35 cellular contexts compared by ENCODE assay signal in the genomic region with DNA sequence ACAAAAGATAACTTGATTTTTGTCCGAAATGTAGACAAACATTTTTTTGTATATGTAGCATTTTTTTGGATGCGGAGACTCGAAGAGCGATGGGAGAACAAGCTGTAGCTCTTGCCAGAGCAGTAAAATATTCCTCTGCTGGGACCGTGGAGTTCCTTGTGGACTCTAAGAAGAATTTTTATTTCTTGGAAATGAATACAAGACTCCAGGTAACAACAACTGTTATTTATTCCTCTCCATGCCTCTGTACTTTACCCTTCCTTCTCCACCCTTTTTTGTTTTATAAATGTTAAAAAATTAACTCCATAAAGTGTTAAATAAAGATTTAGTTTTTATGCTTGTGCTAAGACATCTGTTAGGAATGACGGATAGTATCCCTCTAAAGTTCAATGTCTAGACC.
"Had no signal": no experiment of that assay in that cellular context is flagged by ENCODE, and none has a peak within 500 bp of the region (broad histone marks: within the 10 kb centered on the region; RNA-seq: fewer than 3 reads in every experiment).

No MANE protein-coding gene starts in this region.

- H3K27me3 Mint-ChIP-seq: activated B cell treated with CpG ODN at 0.5 μM for 24 hours; activated CD4-positive, alpha-beta memory T cell treated with anti-CD3 and anti-CD28 coated beads for 36 hours; activated CD4-positive, alpha-beta T cell treated with anti-CD3 and anti-CD28 coated beads, Interleukin-2, amount 10 ng/mL, durations not matched to agents 24 days and 14 days; activated CD8-positive, alpha-beta T cell treated with anti-CD3 and anti-CD28 coated beads for 36 hours; activated naive CD8-positive, alpha-beta T cell treated with anti-CD3 and anti-CD28 coated beads for 36 hours; activated T-helper 17 cell treated with anti-CD3 and anti-CD28 coated beads, Interleukin-2, amount 50 U/mL, for 72 hours; T-cell; T-helper 17 cell had no signal

- H3K4me1 Mint-ChIP-seq: activated B cell treated with CpG ODN at 0.5 μM for 24 hours; activated CD4-positive, alpha-beta T cell treated with anti-CD3 and anti-CD28 coated beads, Interleukin-2, amount 10 ng/mL, durations not matched to agents 24 days and 14 days; activated naive CD8-positive, alpha-beta T cell treated with anti-CD3 and anti-CD28 coated beads for 36 hours; activated T-helper 17 cell treated with anti-CD3 and anti-CD28 coated beads, Interleukin-2, amount 50 U/mL, for 72 hours; T-cell; T-helper 17 cell had no signal

- H3K36me3 ChIP-seq: adrenal gland, breast epithelium had no signal

- H3K36me3 Mint-ChIP-seq: activated naive CD4-positive, alpha-beta T cell treated with anti-CD3 and anti-CD28 coated beads, Interleukin-2, amount 50 U/mL, for 72 hours had no signal

- H3K9me3 Mint-ChIP-seq: activated B cell treated with CpG ODN at 0.5 μM for 24 hours; activated CD4-positive, alpha-beta memory T cell treated with anti-CD3 and anti-CD28 coated beads for 36 hours; activated CD4-positive, alpha-beta T cell treated with anti-CD3 and anti-CD28 coated beads, Interleukin-2, amount 10 ng/mL, durations not matched to agents 24 days and 14 days; activated CD8-positive, alpha-beta T cell treated with anti-CD3 and anti-CD28 coated beads for 36 hours; activated naive CD4-positive, alpha-beta T cell treated with anti-CD3 and anti-CD28 coated beads for 36 hours; activated naive CD4-positive, alpha-beta T cell treated with anti-CD3 and anti-CD28 coated beads, Interleukin-2, amount 50 U/mL, for 72 hours; activated naive CD8-positive, alpha-beta T cell treated with anti-CD3 and anti-CD28 coated beads for 36 hours; activated T-cell treated with anti-CD3 and anti-CD28 coated beads, Interleukin-2, amount 50 U/mL, for 4 hours; activated T-cell treated with anti-CD3 and anti-CD28 coated beads, Interleukin-2, amount 50 U/mL, for 72 hours; activated T-helper 1 cell treated with anti-CD3 and anti-CD28 coated beads, Interleukin-12 subunit alpha, Interleukin-12 subunit beta, Interleukin-2, Interleukin-4 antibody, amounts not matched to agents 30 ng/mL and 10 ng/mL and 1 ng/mL, durations not matched to agents 14 hours and 24 hours and 36 hours; activated T-helper 17 cell treated with anti-CD3 and anti-CD28 coated beads, Interleukin-2, amount 50 U/mL, for 72 hours; T-cell; T-helper 2 cell treated with Interferon-gamma antibody and Interleukin-4, amounts not matched to agents 5 μg/mL and 100 μg/mL, for 36 hours had no signal

- H3K4me3 Mint-ChIP-seq: activated B cell treated with CpG ODN at 0.5 μM for 24 hours; activated CD4-positive, alpha-beta memory T cell treated with anti-CD3 and anti-CD28 coated beads for 36 hours; activated CD4-positive, alpha-beta T cell treated with anti-CD3 and anti-CD28 coated beads, Interleukin-2, amount 10 ng/mL, durations not matched to agents 24 days and 14 days; activated CD8-positive, alpha-beta T cell treated with anti-CD3 and anti-CD28 coated beads for 36 hours; activated naive CD4-positive, alpha-beta T cell treated with anti-CD3 and anti-CD28 coated beads for 36 hours; activated naive CD8-positive, alpha-beta T cell treated with anti-CD3 and anti-CD28 coated beads for 36 hours; activated T-cell treated with anti-CD3 and anti-CD28 coated beads, Interleukin-2, amount 50 U/mL, for 4 hours; activated T-cell treated with anti-CD3 and anti-CD28 coated beads, Interleukin-2, amount 50 U/mL, for 72 hours; activated T-helper 1 cell treated with anti-CD3 and anti-CD28 coated beads, Interleukin-12 subunit alpha, Interleukin-12 subunit beta, Interleukin-2, Interleukin-4 antibody, amounts not matched to agents 30 ng/mL and 10 ng/mL and 1 ng/mL, durations not matched to agents 14 hours and 24 hours and 36 hours; activated T-helper 17 cell treated with anti-CD3 and anti-CD28 coated beads, Interleukin-2, amount 50 U/mL, for 72 hours; T-cell; T-helper 17 cell; T-helper 2 cell treated with Interferon-gamma antibody and Interleukin-4, amounts not matched to agents 5 μg/mL and 100 μg/mL, for 36 hours had no signal

- H3K9me3 ChIP-seq: adrenal gland, body of pancreas, breast epithelium had no signal

- H3K4me3 ChIP-seq: adrenal gland, body of pancreas, breast epithelium had no signal

- H3K27ac ChIP-seq: adrenal gland, body of pancreas, brain microvascular endothelial cell, breast epithelium, VCaP had no signal

- H3K27ac Mint-ChIP-seq: activated B cell treated with CpG ODN at 0.5 μM for 24 hours; activated CD4-positive, alpha-beta memory T cell treated with anti-CD3 and anti-CD28 coated beads for 36 hours; activated CD4-positive, alpha-beta T cell treated with anti-CD3 and anti-CD28 coated beads, Interleukin-2, amount 10 ng/mL, durations not matched to agents 24 days and 14 days; activated CD8-positive, alpha-beta T cell treated with anti-CD3 and anti-CD28 coated beads for 36 hours; activated naive CD4-positive, alpha-beta T cell treated with anti-CD3 and anti-CD28 coated beads for 36 hours; activated naive CD4-positive, alpha-beta T cell treated with anti-CD3 and anti-CD28 coated beads, Interleukin-2, amount 50 U/mL, for 72 hours; activated naive CD8-positive, alpha-beta T cell treated with anti-CD3 and anti-CD28 coated beads for 36 hours; activated T-cell treated with anti-CD3 and anti-CD28 coated beads, Interleukin-2, amount 50 U/mL, for 72 hours; activated T-helper 1 cell treated with anti-CD3 and anti-CD28 coated beads, Interleukin-12 subunit alpha, Interleukin-12 subunit beta, Interleukin-2, Interleukin-4 antibody, amounts not matched to agents 30 ng/mL and 10 ng/mL and 1 ng/mL, durations not matched to agents 14 hours and 24 hours and 36 hours; activated T-helper 17 cell treated with anti-CD3 and anti-CD28 coated beads, Interleukin-2, amount 50 U/mL, for 72 hours; T-cell; T-helper 17 cell; T-helper 2 cell treated with Interferon-gamma antibody and Interleukin-4, amounts not matched to agents 5 μg/mL and 100 μg/mL, for 36 hours had no signal

- H3K4me1 ChIP-seq: adrenal gland, body of pancreas, breast epithelium had no signal

- H3K27me3 ChIP-seq: adrenal gland, body of pancreas, brain microvascular endothelial cell, breast epithelium had no signal

- DNase-seq: activated B cell treated with CpG ODN at 0.5 μM for 24 hours; activated CD4-positive, alpha-beta memory T cell treated with anti-CD3 and anti-CD28 coated beads for 36 hours; activated CD4-positive, alpha-beta T cell treated with anti-CD3 and anti-CD28 coated beads for 4 hours; activated CD4-positive, alpha-beta T cell treated with anti-CD3 and anti-CD28 coated beads, Interleukin-2, amount 10 ng/mL, durations not matched to agents 24 days and 14 days; activated CD4-positive, alpha-beta T cell treated with anti-CD3 and anti-CD28 coated beads, Interleukin-2, amount 50 U/mL, for 1 hour; activated CD4-positive, alpha-beta T cell treated with anti-CD3 and anti-CD28 coated beads, Interleukin-2, amount 50 U/mL, for 4 hours; activated CD4-positive, CD25-positive, alpha-beta regulatory T cell treated with anti-CD3 and anti-CD28 coated beads, Interleukin-2, amount 50 U/mL, for 72 hours; activated CD8-positive, alpha-beta memory T cell treated with anti-CD3 and anti-CD28 coated beads, Interleukin-2, amount 50 U/mL, for 4 hours; activated CD8-positive, alpha-beta T cell treated with anti-CD3 and anti-CD28 coated beads for 36 hours; activated effector memory CD4-positive, alpha-beta T cell treated with anti-CD3 and anti-CD28 coated beads, Interleukin-2, amount 50 U/mL, for 16 hours; activated gamma-delta T cell treated with Interleukin-2 at 50 U/mL for 16 hours; activated naive CD4-positive, alpha-beta T cell; activated naive CD4-positive, alpha-beta T cell treated with anti-CD3 and anti-CD28 coated beads for 36 hours; activated naive CD4-positive, alpha-beta T cell treated with anti-CD3 and anti-CD28 coated beads, Interleukin-2, amount 50 U/mL, for 16 hours; activated naive CD8-positive, alpha-beta T cell treated with anti-CD3 and anti-CD28 coated beads for 36 hours; activated T-cell treated with anti-CD3 and anti-CD28 coated beads for 4 hours; activated T-cell treated with anti-CD3 and anti-CD28 coated beads, Interleukin-2, amount 50 U/mL, for 4 hours; activated T-cell treated with anti-CD3 and anti-CD28 coated beads, Interleukin-2, amount 50 U/mL, for 72 hours; adrenal gland; amniotic stem cell; aorta; body of pancreas; brain microvascular endothelial cell; central memory CD4-positive, alpha-beta T cell; T-cell; T-helper 17 cell; T-helper 9 cell had no signal

- FAIRE-seq: astrocyte, TTC549 had no signal

- ATAC-seq: activated CD8-positive, alpha-beta T cell treated with anti-CD3 and anti-CD28 coated beads for 36 hours; activated naive CD4-positive, alpha-beta T cell treated with anti-CD3 and anti-CD28 coated beads, Interleukin-2, amount 50 U/mL, for 72 hours; activated T-cell treated with anti-CD3 and anti-CD28 coated beads, Interleukin-2, amount 50 U/mL, for 4 hours; activated T-cell treated with anti-CD3 and anti-CD28 coated beads, Interleukin-2, amount 50 U/mL, for 72 hours; activated T-helper 17 cell treated with anti-CD3 and anti-CD28 coated beads, Interleukin-2, amount 50 U/mL, for 72 hours; body of pancreas; T-cell; T-helper 17 cell had no signal
